ENCODE assay signal across 1 cellular context in genomic region chr2:168427451-168427850, GRCh38.
TF ChIP-seq lines count a peak whose summit lies in the region.

No MANE protein-coding gene starts in this region.

TF ChIP-seq in SK-N-SH, 30 proteins besides CTCF, POLR2A, EP300 and RAD21 (continued from another document):
- TF ChIP-seq, protein P1, sequence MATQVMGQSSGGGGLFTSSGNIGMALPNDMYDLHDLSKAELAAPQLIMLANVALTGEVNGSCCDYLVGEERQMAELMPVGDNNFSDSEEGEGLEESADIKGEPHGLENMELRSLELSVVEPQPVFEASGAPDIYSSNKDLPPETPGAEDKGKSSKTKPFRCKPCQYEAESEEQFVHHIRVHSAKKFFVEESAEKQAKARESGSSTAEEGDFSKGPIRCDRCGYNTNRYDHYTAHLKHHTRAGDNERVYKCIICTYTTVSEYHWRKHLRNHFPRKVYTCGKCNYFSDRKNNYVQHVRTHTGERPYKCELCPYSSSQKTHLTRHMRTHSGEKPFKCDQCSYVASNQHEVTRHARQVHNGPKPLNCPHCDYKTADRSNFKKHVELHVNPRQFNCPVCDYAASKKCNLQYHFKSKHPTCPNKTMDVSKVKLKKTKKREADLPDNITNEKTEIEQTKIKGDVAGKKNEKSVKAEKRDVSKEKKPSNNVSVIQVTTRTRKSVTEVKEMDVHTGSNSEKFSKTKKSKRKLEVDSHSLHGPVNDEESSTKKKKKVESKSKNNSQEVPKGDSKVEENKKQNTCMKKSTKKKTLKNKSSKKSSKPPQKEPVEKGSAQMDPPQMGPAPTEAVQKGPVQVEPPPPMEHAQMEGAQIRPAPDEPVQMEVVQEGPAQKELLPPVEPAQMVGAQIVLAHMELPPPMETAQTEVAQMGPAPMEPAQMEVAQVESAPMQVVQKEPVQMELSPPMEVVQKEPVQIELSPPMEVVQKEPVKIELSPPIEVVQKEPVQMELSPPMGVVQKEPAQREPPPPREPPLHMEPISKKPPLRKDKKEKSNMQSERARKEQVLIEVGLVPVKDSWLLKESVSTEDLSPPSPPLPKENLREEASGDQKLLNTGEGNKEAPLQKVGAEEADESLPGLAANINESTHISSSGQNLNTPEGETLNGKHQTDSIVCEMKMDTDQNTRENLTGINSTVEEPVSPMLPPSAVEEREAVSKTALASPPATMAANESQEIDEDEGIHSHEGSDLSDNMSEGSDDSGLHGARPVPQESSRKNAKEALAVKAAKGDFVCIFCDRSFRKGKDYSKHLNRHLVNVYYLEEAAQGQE (IDR thresholded peaks at IDR 0.05; ENCODE audit: low read depth, low read length) = no peak
- TF ChIP-seq MXI1 (IDR thresholded peaks at IDR 0.05; ENCODE audit: low read depth, low read length) (no peak), TCF12 (IDR thresholded peaks at IDR 0.05) (peak; percentile 61)
